ENCODE assay signal across 1 cellular context in the genomic region with DNA sequence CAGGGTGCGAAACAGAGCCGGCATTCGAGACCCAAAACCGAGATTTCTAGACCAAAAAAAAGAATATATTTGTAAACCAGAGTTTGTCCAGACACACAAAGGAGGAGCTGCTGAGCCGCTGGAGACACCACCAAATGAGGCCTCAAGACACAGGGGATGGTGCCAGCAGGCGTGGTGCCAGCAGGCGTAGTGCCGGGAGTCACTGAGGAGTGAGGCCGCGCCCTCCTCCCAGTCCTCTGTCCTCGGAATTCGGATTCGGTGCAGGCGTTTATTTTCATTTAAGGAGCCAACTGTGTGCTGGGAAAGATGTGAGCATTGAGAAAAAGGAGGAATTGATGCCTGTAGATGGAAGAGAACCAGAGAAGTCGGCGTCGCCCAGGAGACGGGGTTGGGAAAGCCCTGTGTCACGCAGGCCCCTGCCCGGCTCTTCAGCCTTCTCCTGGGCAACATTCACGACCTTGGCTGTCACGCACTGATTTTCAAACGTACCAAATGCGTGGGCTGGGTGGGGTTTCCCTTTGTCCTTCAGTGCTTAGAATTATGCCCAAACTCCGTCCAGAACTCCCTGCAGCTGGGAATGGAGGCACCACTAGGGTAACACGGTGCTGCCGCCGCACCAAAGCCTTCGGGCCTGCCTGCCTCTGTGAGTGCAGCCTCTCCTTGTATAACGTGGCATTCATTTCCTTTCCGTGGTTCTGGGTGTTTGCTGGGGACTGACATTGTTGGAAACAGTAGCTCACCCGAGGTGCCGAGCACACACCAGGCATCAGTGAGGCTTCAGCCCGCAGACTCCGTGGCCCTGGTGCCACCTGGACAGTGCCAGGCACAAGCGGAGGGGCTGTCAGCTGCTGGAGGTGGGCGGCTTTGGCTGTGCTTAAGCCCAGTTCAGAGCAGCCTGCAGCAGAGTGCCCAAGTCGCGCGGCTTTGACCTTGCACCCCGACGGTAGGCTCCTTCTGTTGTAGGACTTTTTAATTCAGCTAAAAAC.
TF ChIP-seq lines count a peak whose summit lies in the region.

No MANE protein-coding gene starts in this region.

TF ChIP-seq in GM23338, 12 proteins besides CTCF, POLR2A, EP300 and RAD21 (continued from another document):
- TF ChIP-seq, protein P1, sequence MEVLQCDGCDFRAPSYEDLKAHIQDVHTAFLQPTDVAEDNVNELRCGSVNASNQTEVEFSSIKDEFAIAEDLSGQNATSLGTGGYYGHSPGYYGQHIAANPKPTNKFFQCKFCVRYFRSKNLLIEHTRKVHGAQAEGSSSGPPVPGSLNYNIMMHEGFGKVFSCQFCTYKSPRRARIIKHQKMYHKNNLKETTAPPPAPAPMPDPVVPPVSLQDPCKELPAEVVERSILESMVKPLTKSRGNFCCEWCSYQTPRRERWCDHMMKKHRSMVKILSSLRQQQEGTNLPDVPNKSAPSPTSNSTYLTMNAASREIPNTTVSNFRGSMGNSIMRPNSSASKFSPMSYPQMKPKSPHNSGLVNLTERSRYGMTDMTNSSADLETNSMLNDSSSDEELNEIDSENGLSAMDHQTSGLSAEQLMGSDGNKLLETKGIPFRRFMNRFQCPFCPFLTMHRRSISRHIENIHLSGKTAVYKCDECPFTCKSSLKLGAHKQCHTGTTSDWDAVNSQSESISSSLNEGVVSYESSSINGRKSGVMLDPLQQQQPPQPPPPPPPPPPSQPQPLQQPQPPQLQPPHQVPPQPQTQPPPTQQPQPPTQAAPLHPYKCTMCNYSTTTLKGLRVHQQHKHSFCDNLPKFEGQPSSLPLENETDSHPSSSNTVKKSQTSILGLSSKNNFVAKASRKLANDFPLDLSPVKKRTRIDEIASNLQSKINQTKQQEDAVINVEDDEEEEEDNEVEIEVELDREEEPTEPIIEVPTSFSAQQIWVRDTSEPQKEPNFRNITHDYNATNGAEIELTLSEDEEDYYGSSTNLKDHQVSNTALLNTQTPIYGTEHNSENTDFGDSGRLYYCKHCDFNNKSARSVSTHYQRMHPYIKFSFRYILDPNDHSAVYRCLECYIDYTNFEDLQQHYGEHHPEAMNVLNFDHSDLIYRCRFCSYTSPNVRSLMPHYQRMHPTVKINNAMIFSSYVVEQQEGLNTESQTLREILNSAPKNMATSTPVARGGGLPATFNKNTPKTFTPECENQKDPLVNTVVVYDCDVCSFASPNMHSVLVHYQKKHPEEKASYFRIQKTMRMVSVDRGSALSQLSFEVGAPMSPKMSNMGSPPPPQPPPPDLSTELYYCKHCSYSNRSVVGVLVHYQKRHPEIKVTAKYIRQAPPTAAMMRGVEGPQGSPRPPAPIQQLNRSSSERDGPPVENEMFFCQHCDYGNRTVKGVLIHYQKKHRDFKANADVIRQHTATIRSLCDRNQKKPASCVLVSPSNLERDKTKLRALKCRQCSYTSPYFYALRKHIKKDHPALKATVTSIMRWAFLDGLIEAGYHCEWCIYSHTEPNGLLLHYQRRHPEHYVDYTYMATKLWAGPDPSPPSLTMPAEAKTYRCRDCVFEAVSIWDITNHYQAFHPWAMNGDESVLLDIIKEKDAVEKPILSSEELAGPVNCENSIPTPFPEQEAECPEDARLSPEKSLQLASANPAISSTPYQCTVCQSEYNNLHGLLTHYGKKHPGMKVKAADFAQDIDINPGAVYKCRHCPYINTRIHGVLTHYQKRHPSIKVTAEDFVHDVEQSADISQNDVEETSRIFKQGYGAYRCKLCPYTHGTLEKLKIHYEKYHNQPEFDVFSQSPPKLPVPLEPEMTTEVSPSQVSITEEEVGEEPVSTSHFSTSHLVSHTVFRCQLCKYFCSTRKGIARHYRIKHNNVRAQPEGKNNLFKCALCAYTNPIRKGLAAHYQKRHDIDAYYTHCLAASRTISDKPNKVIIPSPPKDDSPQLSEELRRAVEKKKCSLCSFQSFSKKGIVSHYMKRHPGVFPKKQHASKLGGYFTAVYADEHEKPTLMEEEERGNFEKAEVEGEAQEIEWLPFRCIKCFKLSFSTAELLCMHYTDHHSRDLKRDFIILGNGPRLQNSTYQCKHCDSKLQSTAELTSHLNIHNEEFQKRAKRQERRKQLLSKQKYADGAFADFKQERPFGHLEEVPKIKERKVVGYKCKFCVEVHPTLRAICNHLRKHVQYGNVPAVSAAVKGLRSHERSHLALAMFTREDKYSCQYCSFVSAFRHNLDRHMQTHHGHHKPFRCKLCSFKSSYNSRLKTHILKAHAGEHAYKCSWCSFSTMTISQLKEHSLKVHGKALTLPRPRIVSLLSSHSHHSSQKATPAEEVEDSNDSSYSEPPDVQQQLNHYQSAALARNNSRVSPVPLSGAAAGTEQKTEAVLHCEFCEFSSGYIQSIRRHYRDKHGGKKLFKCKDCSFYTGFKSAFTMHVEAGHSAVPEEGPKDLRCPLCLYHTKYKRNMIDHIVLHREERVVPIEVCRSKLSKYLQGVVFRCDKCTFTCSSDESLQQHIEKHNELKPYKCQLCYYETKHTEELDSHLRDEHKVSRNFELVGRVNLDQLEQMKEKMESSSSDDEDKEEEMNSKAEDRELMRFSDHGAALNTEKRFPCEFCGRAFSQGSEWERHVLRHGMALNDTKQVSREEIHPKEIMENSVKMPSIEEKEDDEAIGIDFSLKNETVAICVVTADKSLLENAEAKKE (CRISPR knock-in tag; IDR thresholded peaks at IDR 0.05) = no peak
- TF ChIP-seq POLR2AphosphoS5 (IDR thresholded peaks at IDR 0.05; ENCODE audit: low read depth) (no peak), STAT1 (IDR thresholded peaks at IDR 0.05; ENCODE audit: unreplicated experiment) (no peak), EZH2 (IDR thresholded peaks at IDR 0.05; ENCODE audit: low read depth, unreplicated experiment) (no peak), ZNF114 (CRISPR knock-in tag; IDR thresholded peaks at IDR 0.05) (no peak), NANOG (IDR thresholded peaks at IDR 0.05; ENCODE audit: borderline replicate concordance) (no peak), ZNF331 (CRISPR knock-in tag; IDR thresholded peaks at IDR 0.05; ENCODE audit: low read depth) (no peak)
- TF ChIP-seq, protein P2, sequence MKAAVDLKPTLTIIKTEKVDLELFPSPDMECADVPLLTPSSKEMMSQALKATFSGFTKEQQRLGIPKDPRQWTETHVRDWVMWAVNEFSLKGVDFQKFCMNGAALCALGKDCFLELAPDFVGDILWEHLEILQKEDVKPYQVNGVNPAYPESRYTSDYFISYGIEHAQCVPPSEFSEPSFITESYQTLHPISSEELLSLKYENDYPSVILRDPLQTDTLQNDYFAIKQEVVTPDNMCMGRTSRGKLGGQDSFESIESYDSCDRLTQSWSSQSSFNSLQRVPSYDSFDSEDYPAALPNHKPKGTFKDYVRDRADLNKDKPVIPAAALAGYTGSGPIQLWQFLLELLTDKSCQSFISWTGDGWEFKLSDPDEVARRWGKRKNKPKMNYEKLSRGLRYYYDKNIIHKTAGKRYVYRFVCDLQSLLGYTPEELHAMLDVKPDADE (IDR thresholded peaks at IDR 0.05) = no peak
